ENCODE assay signal across 1 cellular context in genomic region chr2:74391580-74392448, GRCh38.
TF ChIP-seq lines count a peak whose summit lies in the region.

No MANE protein-coding gene starts in this region.

TF ChIP-seq in HepG2, 621 proteins besides CTCF, POLR2A, EP300 and RAD21 (continued from another document and continues in another):
- TF ChIP-seq ZNF317 (CRISPR knock-in tag; IDR thresholded peaks at IDR 0.05) = 0 out of 2 replicates have a peak, but pooled peaks have one; percentile 17
- TF ChIP-seq, protein P1, sequence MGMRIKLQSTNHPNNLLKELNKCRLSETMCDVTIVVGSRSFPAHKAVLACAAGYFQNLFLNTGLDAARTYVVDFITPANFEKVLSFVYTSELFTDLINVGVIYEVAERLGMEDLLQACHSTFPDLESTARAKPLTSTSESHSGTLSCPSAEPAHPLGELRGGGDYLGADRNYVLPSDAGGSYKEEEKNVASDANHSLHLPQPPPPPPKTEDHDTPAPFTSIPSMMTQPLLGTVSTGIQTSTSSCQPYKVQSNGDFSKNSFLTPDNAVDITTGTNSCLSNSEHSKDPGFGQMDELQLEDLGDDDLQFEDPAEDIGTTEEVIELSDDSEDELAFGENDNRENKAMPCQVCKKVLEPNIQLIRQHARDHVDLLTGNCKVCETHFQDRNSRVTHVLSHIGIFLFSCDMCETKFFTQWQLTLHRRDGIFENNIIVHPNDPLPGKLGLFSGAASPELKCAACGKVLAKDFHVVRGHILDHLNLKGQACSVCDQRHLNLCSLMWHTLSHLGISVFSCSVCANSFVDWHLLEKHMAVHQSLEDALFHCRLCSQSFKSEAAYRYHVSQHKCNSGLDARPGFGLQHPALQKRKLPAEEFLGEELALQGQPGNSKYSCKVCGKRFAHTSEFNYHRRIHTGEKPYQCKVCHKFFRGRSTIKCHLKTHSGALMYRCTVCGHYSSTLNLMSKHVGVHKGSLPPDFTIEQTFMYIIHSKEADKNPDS (CRISPR knock-in tag; IDR thresholded peaks at IDR 0.05) = no peak
- TF ChIP-seq POLR2AphosphoS5 (IDR thresholded peaks at IDR 0.05; ENCODE audit: low read depth, low read length) = peak; percentile 75; the same call in 1 of the 2 replicates
- no peak for TF ChIP-seq FLYWCH1 (CRISPR knock-in tag; IDR thresholded peaks at IDR 0.05)
- TF ChIP-seq SP4 (CRISPR knock-in tag; IDR thresholded peaks at IDR 0.05) = peak; percentile 38
- TF ChIP-seq, protein P2, sequence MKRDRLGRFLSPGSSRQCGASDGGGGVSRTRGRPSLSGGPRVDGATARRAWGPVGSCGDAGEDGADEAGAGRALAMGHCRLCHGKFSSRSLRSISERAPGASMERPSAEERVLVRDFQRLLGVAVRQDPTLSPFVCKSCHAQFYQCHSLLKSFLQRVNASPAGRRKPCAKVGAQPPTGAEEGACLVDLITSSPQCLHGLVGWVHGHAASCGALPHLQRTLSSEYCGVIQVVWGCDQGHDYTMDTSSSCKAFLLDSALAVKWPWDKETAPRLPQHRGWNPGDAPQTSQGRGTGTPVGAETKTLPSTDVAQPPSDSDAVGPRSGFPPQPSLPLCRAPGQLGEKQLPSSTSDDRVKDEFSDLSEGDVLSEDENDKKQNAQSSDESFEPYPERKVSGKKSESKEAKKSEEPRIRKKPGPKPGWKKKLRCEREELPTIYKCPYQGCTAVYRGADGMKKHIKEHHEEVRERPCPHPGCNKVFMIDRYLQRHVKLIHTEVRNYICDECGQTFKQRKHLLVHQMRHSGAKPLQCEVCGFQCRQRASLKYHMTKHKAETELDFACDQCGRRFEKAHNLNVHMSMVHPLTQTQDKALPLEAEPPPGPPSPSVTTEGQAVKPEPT (CRISPR knock-in tag; IDR thresholded peaks at IDR 0.05; ENCODE audit: low read depth) = no peak
- TF ChIP-seq GABPA (IDR thresholded peaks at IDR 0.05; ENCODE audit: low read depth, low read length) = no peak
- peak; percentile 64 for TF ChIP-seq GABPA (CRISPR knock-in tag; IDR thresholded peaks at IDR 0.05; ENCODE audit: low read depth)
- peak; percentile 83 for TF ChIP-seq ZNF331 (CRISPR knock-in tag; IDR thresholded peaks at IDR 0.05)
- TF ChIP-seq ZNF12 (CRISPR knock-in tag; IDR thresholded peaks at IDR 0.05) = no peak
- TF ChIP-seq MBNL3 (CRISPR knock-in tag; conservative IDR thresholded peaks at IDR 0.05) = no peak
- TF ChIP-seq FOXA3 (CRISPR knock-in tag; IDR thresholded peaks at IDR 0.05) = peak; percentile 3; the same call in 1 of the 2 replicates
- peak; percentile 60 for TF ChIP-seq PATZ1 (CRISPR knock-in tag; IDR thresholded peaks at IDR 0.05)
- no peak for TF ChIP-seq ZNF543 (CRISPR knock-in tag; IDR thresholded peaks at IDR 0.05)
- TF ChIP-seq MEIS1 (CRISPR knock-in tag; IDR thresholded peaks at IDR 0.05; ENCODE audit: borderline replicate concordance) = no peak
- no peak for TF ChIP-seq TERF1 (CRISPR knock-in tag; IDR thresholded peaks at IDR 0.05)
- TF ChIP-seq RCOR2 (CRISPR knock-in tag; IDR thresholded peaks at IDR 0.05) = peak; percentile 36; the same call in 1 of the 2 replicates
- TF ChIP-seq, protein P3, sequence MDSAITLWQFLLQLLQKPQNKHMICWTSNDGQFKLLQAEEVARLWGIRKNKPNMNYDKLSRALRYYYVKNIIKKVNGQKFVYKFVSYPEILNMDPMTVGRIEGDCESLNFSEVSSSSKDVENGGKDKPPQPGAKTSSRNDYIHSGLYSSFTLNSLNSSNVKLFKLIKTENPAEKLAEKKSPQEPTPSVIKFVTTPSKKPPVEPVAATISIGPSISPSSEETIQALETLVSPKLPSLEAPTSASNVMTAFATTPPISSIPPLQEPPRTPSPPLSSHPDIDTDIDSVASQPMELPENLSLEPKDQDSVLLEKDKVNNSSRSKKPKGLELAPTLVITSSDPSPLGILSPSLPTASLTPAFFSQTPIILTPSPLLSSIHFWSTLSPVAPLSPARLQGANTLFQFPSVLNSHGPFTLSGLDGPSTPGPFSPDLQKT (CRISPR knock-in tag; IDR thresholded peaks at IDR 0.05; ENCODE audit: borderline replicate concordance) = 0 out of 2 replicates have a peak, but pooled peaks have one; percentile 11
- no peak for TF ChIP-seq NFRKB (IDR thresholded peaks at IDR 0.05)
- TF ChIP-seq ZFP91 (CRISPR knock-in tag; IDR thresholded peaks at IDR 0.05; ENCODE audit: borderline replicate concordance) = peak; percentile 79
- no peak for TF ChIP-seq IKZF1 (IDR thresholded peaks at IDR 0.05)
- TF ChIP-seq KAT2B (IDR thresholded peaks at IDR 0.05; ENCODE audit: borderline replicate concordance, low read depth, low read length) = no peak
- TF ChIP-seq ATAD3A (CRISPR knock-in tag; IDR thresholded peaks at IDR 0.05) = no peak
- TF ChIP-seq MEF2D (CRISPR knock-in tag; IDR thresholded peaks at IDR 0.05) = peak; percentile 19; the same call in 1 of the 2 replicates
- no peak for TF ChIP-seq ZNF432 (CRISPR knock-in tag; IDR thresholded peaks at IDR 0.05; ENCODE audit: borderline replicate concordance)
- no peak for TF ChIP-seq HMGXB3 (CRISPR knock-in tag; IDR thresholded peaks at IDR 0.05; ENCODE audit: borderline replicate concordance)
- TF ChIP-seq, protein P4, sequence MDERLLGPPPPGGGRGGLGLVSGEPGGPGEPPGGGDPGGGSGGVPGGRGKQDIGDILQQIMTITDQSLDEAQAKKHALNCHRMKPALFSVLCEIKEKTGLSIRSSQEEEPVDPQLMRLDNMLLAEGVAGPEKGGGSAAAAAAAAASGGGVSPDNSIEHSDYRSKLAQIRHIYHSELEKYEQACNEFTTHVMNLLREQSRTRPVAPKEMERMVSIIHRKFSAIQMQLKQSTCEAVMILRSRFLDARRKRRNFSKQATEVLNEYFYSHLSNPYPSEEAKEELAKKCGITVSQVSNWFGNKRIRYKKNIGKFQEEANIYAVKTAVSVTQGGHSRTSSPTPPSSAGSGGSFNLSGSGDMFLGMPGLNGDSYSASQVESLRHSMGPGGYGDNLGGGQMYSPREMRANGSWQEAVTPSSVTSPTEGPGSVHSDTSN (CRISPR knock-in tag; IDR thresholded peaks at IDR 0.05) = no peak
- TF ChIP-seq HIVEP1 (CRISPR knock-in tag; IDR thresholded peaks at IDR 0.05) = no peak
- TF ChIP-seq DRAP1 (CRISPR knock-in tag; IDR thresholded peaks at IDR 0.05) = peak; percentile 86
- TF ChIP-seq PAF1 (CRISPR knock-in tag; IDR thresholded peaks at IDR 0.05) = no peak
- peak; percentile 66 for TF ChIP-seq PPARG (CRISPR knock-in tag; conservative IDR thresholded peaks at IDR 0.05)
- TF ChIP-seq HNF4A (CRISPR knock-in tag; IDR thresholded peaks at IDR 0.05) = no peak; the same call in 1 of the 2 replicates
- TF ChIP-seq, protein P5, sequence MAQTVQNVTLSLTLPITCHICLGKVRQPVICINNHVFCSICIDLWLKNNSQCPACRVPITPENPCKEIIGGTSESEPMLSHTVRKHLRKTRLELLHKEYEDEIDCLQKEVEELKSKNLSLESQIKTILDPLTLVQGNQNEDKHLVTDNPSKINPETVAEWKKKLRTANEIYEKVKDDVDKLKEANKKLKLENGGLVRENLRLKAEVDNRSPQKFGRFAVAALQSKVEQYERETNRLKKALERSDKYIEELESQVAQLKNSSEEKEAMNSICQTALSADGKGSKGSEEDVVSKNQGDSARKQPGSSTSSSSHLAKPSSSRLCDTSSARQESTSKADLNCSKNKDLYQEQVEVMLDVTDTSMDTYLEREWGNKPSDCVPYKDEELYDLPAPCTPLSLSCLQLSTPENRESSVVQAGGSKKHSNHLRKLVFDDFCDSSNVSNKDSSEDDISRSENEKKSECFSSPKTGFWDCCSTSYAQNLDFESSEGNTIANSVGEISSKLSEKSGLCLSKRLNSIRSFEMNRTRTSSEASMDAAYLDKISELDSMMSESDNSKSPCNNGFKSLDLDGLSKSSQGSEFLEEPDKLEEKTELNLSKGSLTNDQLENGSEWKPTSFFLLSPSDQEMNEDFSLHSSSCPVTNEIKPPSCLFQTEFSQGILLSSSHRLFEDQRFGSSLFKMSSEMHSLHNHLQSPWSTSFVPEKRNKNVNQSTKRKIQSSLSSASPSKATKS (CRISPR knock-in tag; IDR thresholded peaks at IDR 0.05) = no peak
- no peak for TF ChIP-seq MTA3 (CRISPR knock-in tag; IDR thresholded peaks at IDR 0.05)
- TF ChIP-seq ADNP (CRISPR knock-in tag; IDR thresholded peaks at IDR 0.05) = no peak
- peak; percentile 92 for TF ChIP-seq ZNF574 (CRISPR knock-in tag; IDR thresholded peaks at IDR 0.05)
- TF ChIP-seq FOXP1 (IDR thresholded peaks at IDR 0.05) = no peak
- no peak; the same call in 1 of the 2 replicates for TF ChIP-seq FOXP1 (CRISPR knock-in tag; IDR thresholded peaks at IDR 0.05)
